ENCODE assay signal across 20 cellular contexts in the genomic region with DNA sequence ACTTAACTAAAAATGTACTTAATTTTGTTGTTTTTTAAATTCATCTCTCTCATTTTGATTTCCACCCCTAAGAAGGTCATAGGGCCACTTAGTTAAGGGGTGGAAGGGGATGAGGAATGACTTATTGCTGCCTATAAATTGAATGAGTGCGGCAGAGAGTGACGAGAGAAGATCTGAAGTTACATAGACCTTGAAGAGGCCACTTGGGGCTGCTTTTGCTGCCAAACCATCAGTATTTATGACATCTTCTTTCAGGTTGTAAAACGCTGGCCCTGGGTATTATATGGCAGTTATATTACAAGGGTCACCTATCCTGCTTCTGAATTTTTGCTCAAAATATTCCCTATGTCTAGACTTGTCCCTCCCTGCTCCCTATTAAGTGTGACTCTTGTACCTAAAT.
"Had no signal": no experiment of that assay in that cellular context is flagged by ENCODE, and none has a peak within 500 bp of the region (broad histone marks: within the 10 kb centered on the region; RNA-seq: fewer than 3 reads in every experiment).

No MANE protein-coding gene starts in this region.

- ATAC-seq: Panc1, PC-3 had no signal

- DNase-seq: KBM-7; MV-4-11; NCI-H1048; NCI-H1105; NCI-H1436 treated with DMSO at 0.1 percent for 48 hours; NCI-H1694; NCI-H1930; NCI-H2081; NCI-H2107; NCI-H2171 treated with DMSO at 0.1 percent for 48 hours; NCI-H2227 treated with DMSO at 0.1 percent for 48 hours; NCI-H524; NCI-H526 treated with DMSO at 0.1 percent for 48 hours; NCI-H748 treated with DMSO at 0.1 percent for 48 hours; NK-92 treated with Interleukin-12 subunit alpha and Interleukin-12 subunit beta, amount 100 ng/mL, for 24 hours; PC-3; SHP77; SK-N-SH; T-helper 1 cell had no signal
